ENCODE assay signal across 8 cellular contexts in genomic region chr1:229342305-229342901, GRCh38. TPM values are rescaled to one million over a fixed set of nuclear protein-coding genes. Genes with fewer than 3 reads are reported as not detected.
DNase-seq lines count a peak whose midpoint lies in the region; ATAC-seq and TF ChIP-seq lines count a peak whose summit lies in the region.

No MANE protein-coding gene starts in this region.

- peak overlapping the region; percentile 89 for H3K9ac ChIP-seq in neural cell (ENCODE audit: low read length)

- H3K9me3 ChIP-seq in DOHH2 (ENCODE audit: control insufficient read depth, insufficient read depth, low read length) (0 out of 2 replicates have a peak, but pooled peaks cover 3% of the 10 kb centered on the region), neural cell (ENCODE audit: low read length) (no peaks in the 10 kb centered on the region), stomach (no peaks in the 10 kb centered on the region)

- H3K4me3 ChIP-seq in DOHH2 (ENCODE audit: low read length) (peak overlapping the region; percentile 78), neural cell (ENCODE audit: low read length) (peak overlapping the region; percentile 79), stomach (peak overlapping the region; percentile 82 to 98 (median 96))

- H3K79me2 ChIP-seq in DOHH2 (ENCODE audit: control insufficient read depth, low read length) (peaks cover 45% of the 10 kb centered on the region), neural cell (replicated peaks; ENCODE audit: insufficient read depth, low read length) (peaks cover 37% of the 10 kb centered on the region)

- H3K4me1 ChIP-seq in DOHH2 (ENCODE audit: control insufficient read depth, low read length) (peaks cover 37% of the 10 kb centered on the region), stomach (peaks cover 7 to 49% (median 29%) of the 10 kb centered on the region in 4 donors)

- no peak for TF ChIP-seq RAD21 in neural cell (conservative IDR thresholded peaks at IDR 0.05)

- no peak for TF ChIP-seq CTCF in DOHH2 (IDR thresholded peaks at IDR 0.05; ENCODE audit: low read depth, low read length, poor library complexity, severe bottlenecking)
- TF ChIP-seq CTCF in neural cell (IDR thresholded peaks at IDR 0.05; ENCODE audit: poor library complexity, severe bottlenecking) = no peak
- TF ChIP-seq CTCF in stomach (IDR thresholded peaks at IDR 0.05) = no peak

- H3F3A ChIP-seq in DOHH2 (ENCODE audit: control insufficient read depth, insufficient read depth) (peaks cover 17% of the 10 kb centered on the region), neural cell (ENCODE audit: insufficient read depth, low read length, poor library complexity, severe bottlenecking) (no peaks in the 10 kb centered on the region)

- peak overlapping the region; percentile 50 for H3K27ac ChIP-seq in DOHH2 (ENCODE audit: low read depth, low read length)
- peak overlapping the region; percentile 89 for H3K27ac ChIP-seq in neural cell (ENCODE audit: low read length)
- peak overlapping the region; percentile 85 to 95 (median 94) for H3K27ac ChIP-seq in stomach

- H4K20me1 ChIP-seq in DOHH2 (ENCODE audit: control insufficient read depth, insufficient read depth, low read depth, low read length) = 0 out of 2 replicates have a peak, but pooled peaks cover 3% of the 10 kb centered on the region
- no peaks in the 10 kb centered on the region for H4K20me1 ChIP-seq in neural cell (ENCODE audit: insufficient read depth)

- H3K4me2 ChIP-seq in DOHH2 (ENCODE audit: low read length) = peak overlapping the region; percentile 80
- no peak overlapping the region for H3K4me2 ChIP-seq in neural cell (ENCODE audit: low read length)

- H3K36me3 ChIP-seq in DOHH2 (ENCODE audit: control insufficient read depth, low read length) (peaks cover 7% of the 10 kb centered on the region), neural cell (ENCODE audit: insufficient read depth, low read length) (no peaks in the 10 kb centered on the region), stomach (no peaks in the 10 kb centered on the region)

- intact Hi-C loops in stomach (cut with DNase I; ENCODE audit: low total_unique reads) = loop anchor here (10.0 kb wide), 1 partner anchor 68 kb away; the partner anchor contains the start of gene RAB4A

- TF ChIP-seq EP300 in neural cell (conservative IDR thresholded peaks at IDR 0.05; ENCODE audit: poor library complexity, severe bottlenecking) = peak; percentile 26
- TF ChIP-seq EP300 in stomach (IDR thresholded peaks at IDR 0.05) = no peak

- H3K27me3 ChIP-seq in DOHH2 (ENCODE audit: control insufficient read depth, low read length) = 0 out of 2 replicates have a peak, but pooled peaks cover 5% of the 10 kb centered on the region
- H3K27me3 ChIP-seq in neural cell (ENCODE audit: insufficient read depth, low read depth, low read length) = no peaks in the 10 kb centered on the region
- H3K27me3 ChIP-seq in stomach = peaks cover 0 to 29% (median 0%) of the 10 kb centered on the region in 3 donors

- ATAC-seq in GM21723 (IDR thresholded peaks at IDR 0.05; ENCODE audit: unreplicated experiment) = peak; percentile 76

- TF ChIP-seq POLR2A in stomach (IDR thresholded peaks at IDR 0.05) = no peak

- 0 to 2% (median 0%) methylated on average over 7 to 73 of the region's 73 CpGs for WGBS in stomach, 5 donors

- in situ Hi-C loops in KBM-7 (cut with MboI; ENCODE audit: low pct_unique_long_range_greater_than_20kb, low sequenced_read_pairs) = no loop called here

- peak overlapping the region; percentile 33 for H2AFZ ChIP-seq in neural cell (ENCODE audit: low read depth, low read length)

- DNase-seq in KBM-7 (peak; percentile 73), RPMI8226 (peak; percentile 89), fibroblast of the conjunctiva (ENCODE audit: low read depth) (peak; percentile 20), stomach (peak; percentile 89)
- peak; percentile 78 for DNase-seq in activated effector memory CD4-positive, alpha-beta T cell treated with Interleukin-2 at 50 U/mL for 16 hours

- no peaks in the 10 kb centered on the region for H3K9me2 ChIP-seq in DOHH2 (replicated peaks; ENCODE audit: control insufficient read depth, low read length)
- H3K9me2 ChIP-seq in neural cell (ENCODE audit: insufficient read depth, low read length) = no peaks in the 10 kb centered on the region

TF ChIP-seq in neural cell, 6 proteins besides CTCF, POLR2A, EP300 and RAD21:
- TF ChIP-seq REST (IDR thresholded peaks at IDR 0.05; ENCODE audit: borderline replicate concordance) (peak; percentile 33), MXI1 (conservative IDR thresholded peaks at IDR 0.05; ENCODE audit: poor library complexity, severe bottlenecking) (peak; percentile 18), POLR2AphosphoS5 (IDR thresholded peaks at IDR 0.05) (peak; percentile 84), EZH2 (IDR thresholded peaks at IDR 0.05; ENCODE audit: borderline replicate concordance, insufficient read depth, low read length, poor library complexity, severe bottlenecking) (no peak), SMC3 (conservative IDR thresholded peaks at IDR 0.05; ENCODE audit: poor library complexity) (no peak), TAF1 (IDR thresholded peaks at IDR 0.05; ENCODE audit: low read depth) (peak; percentile 71)

RNA-seq across cellular contexts. Expression of gene CCSAP, which starts 0.4 kb away (rescaled TPM):
- polyA plus RNA-seq in neural cell (55.6 and 66.7 TPM in 2 replicates), stomach (1 to 10 TPM in 2 of 3 donors, under 1 TPM in 1; 0.61 to 2.0 (median 1.4) TPM)
- 107 and 108 TPM in 2 replicates for polyA minus RNA-seq in neural cell
- 10 to 100 TPM in 1 of 5 donors, 1 to 10 TPM in 3, under 1 TPM in 1; 0.89 to 10.5 (median 5.2) TPM for total RNA-seq in stomach

Comparison
In these comparisons a context has a peak if more than half of its experiments do, and no peak if none do; other contexts are left out.
1. Peak in every context shown above with its lines: DNase-seq, ATAC-seq, H3K4me3 ChIP-seq and H3K27ac ChIP-seq.
2. DNase-seq: peak in every context shown above with its lines; median percentile 89 in RPMI8226; 89 in stomach; 78 in activated effector memory CD4-positive, alpha-beta T cell treated with Interleukin-2 at 50 U/mL for 16 hours; 73 in KBM-7; 20 in fibroblast of the conjunctiva.
3. RNA of gene CCSAP, which starts 0.4 kb away (polyA plus RNA-seq): 55.6 to 66.7 TPM in neural cell; 0.61 to 2.0 TPM in stomach; every median in the first group is over 10 times any median in the second.